25 cellular contexts compared by ENCODE assay signal in the genomic region with DNA sequence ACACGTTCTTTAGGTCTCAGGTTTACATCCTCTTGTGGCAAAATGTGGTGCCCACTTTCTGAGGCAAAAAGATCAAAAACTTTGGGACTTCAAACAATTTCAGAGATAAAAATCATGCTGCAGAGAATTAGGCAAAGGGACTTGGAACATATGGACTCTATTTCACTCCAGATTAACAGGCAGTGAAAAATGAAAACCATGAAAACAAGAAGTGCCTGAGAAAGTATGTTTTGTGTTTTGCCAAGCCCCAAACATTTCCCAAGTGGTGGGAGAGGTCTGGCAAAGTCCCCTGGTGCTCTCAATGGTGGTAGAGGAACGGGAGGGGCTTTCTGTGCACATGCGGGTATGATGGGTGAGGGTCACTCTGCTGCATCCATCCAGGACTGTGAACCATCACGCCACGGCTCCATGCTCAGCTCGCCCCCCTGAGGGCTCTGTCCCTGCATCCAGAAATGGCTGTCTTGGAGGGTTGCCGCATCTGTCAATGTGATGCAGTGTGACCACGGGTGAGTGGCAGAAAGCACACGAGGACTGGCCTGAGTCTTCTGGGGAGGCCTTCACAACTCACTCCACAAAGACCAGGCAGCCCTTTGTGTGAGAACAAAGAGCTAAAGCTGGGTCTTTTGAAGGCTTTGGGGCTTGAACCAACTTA. TPM values are rescaled to one million over a fixed set of nuclear protein-coding genes. Genes with fewer than 3 reads are reported as not detected.
DNase-seq lines count a peak whose midpoint lies in the region; ATAC-seq and TF ChIP-seq lines count a peak whose summit lies in the region.
"Had no signal": no experiment of that assay in that cellular context is flagged by ENCODE, and none has a peak within 500 bp of the region (broad histone marks: within the 10 kb centered on the region; RNA-seq: fewer than 3 reads in every experiment).

No MANE protein-coding gene starts in this region.

- H3K9me3 Mint-ChIP-seq in natural killer cell (no peaks in the 10 kb centered on the region), endothelial cell (ENCODE audit: unreplicated experiment) (no peaks in the 10 kb centered on the region), mesothelial cell of epicardium (no peaks in the 10 kb centered on the region)
- H3K9me3 Mint-ChIP-seq in natural killer cell treated with Interleukin-12 subunit alpha and Interleukin-12 subunit beta and Interleukin-15 and Interleukin-18, amount 100 ng/mL, for 72 hours: no peaks in the 10 kb centered on the region
- H3K9me3 Mint-ChIP-seq: activated CD4-positive, alpha-beta memory T cell treated with anti-CD3 and anti-CD28 coated beads, Interleukin-2, amount 10 ng/mL, durations not matched to agents 7 days and 5 days; activated T-helper 17 cell treated with anti-CD3 and anti-CD28 coated beads, Interleukin-2, amount 50 U/mL, for 72 hours; GM23338; stimulated activated naive CD8-positive, alpha-beta T cell treated with anti-CD3 and anti-CD28 coated beads, Interleukin-15, Interleukin-2, amounts not matched to agents 100 ng/mL and 50 ng/mL, for 24 hours had no signal

- no peaks in the 10 kb centered on the region for H3K9me3 ChIP-seq in vagina
- no peaks in the 10 kb centered on the region for H3K9me3 ChIP-seq in esophagus muscularis mucosa
- H3K9me3 ChIP-seq: tibial nerve had no signal

- 92% methylated on average over 9 of the region's 9 CpGs for WGBS in esophagus muscularis mucosa

- H3K4me1 ChIP-seq in vagina (peaks cover 45% of the 10 kb centered on the region), esophagus muscularis mucosa (peaks cover 17 to 35% (median 22%) of the 10 kb centered on the region in 4 donors)

- H3K4me3 Mint-ChIP-seq in natural killer cell (no peak overlapping the region), endothelial cell (ENCODE audit: unreplicated experiment) (peak overlapping the region; percentile 15), mesothelial cell of epicardium (no peak overlapping the region)
- no peak overlapping the region for H3K4me3 Mint-ChIP-seq in natural killer cell treated with Interleukin-12 subunit alpha and Interleukin-12 subunit beta and Interleukin-15 and Interleukin-18, amount 100 ng/mL, for 72 hours
- H3K4me3 Mint-ChIP-seq: activated CD4-positive, alpha-beta memory T cell treated with anti-CD3 and anti-CD28 coated beads, Interleukin-2, amount 10 ng/mL, durations not matched to agents 7 days and 5 days; activated T-helper 17 cell treated with anti-CD3 and anti-CD28 coated beads, Interleukin-2, amount 50 U/mL, for 72 hours; GM23338; stimulated activated naive CD8-positive, alpha-beta T cell treated with anti-CD3 and anti-CD28 coated beads, Interleukin-15, Interleukin-2, amounts not matched to agents 100 ng/mL and 50 ng/mL, for 24 hours; T-helper 17 cell had no signal

- H3K36me3 Mint-ChIP-seq in natural killer cell (no peaks in the 10 kb centered on the region), endothelial cell (ENCODE audit: low read depth, unreplicated experiment) (peaks cover 7% of the 10 kb centered on the region), mesothelial cell of epicardium (no peaks in the 10 kb centered on the region)
- H3K36me3 Mint-ChIP-seq in natural killer cell treated with Interleukin-12 subunit alpha and Interleukin-12 subunit beta and Interleukin-15 and Interleukin-18, amount 100 ng/mL, for 72 hours: no peaks in the 10 kb centered on the region

- H3K27me3 ChIP-seq in vagina (no peaks in the 10 kb centered on the region), esophagus muscularis mucosa (no peaks in the 10 kb centered on the region)
- H3K27me3 ChIP-seq: tibial nerve had no signal

- peak overlapping the region; percentile 43 for H3K27ac ChIP-seq in vagina
- H3K27ac ChIP-seq in esophagus muscularis mucosa (replicated peaks in 1 of 4): no peak overlapping the region

- no peak for TF ChIP-seq EP300 in esophagus muscularis mucosa (IDR thresholded peaks at IDR 0.05)

- TF ChIP-seq POLR2A in vagina (IDR thresholded peaks at IDR 0.05) (no peak), esophagus muscularis mucosa (IDR thresholded peaks at IDR 0.05; ENCODE audit: low read depth) (no peak)

- H3K4me1 Mint-ChIP-seq in natural killer cell: peaks cover 65 to 71% of the 10 kb centered on the region in 2 donors
- peaks cover 29 to 42% of the 10 kb centered on the region in 2 donors for H3K4me1 Mint-ChIP-seq in natural killer cell treated with Interleukin-12 subunit alpha and Interleukin-12 subunit beta and Interleukin-15 and Interleukin-18, amount 100 ng/mL, for 72 hours (ENCODE audit: low read depth in 2 of 2)
- peaks cover 45% of the 10 kb centered on the region for H3K4me1 Mint-ChIP-seq in endothelial cell (ENCODE audit: unreplicated experiment)
- H3K4me1 Mint-ChIP-seq in mesothelial cell of epicardium: peaks cover 37% of the 10 kb centered on the region

- peak overlapping the region; percentile 72 to 73 for H3K27ac Mint-ChIP-seq in natural killer cell
- H3K27ac Mint-ChIP-seq in natural killer cell treated with Interleukin-12 subunit alpha and Interleukin-12 subunit beta and Interleukin-15 and Interleukin-18, amount 100 ng/mL, for 72 hours: peak overlapping the region in 1 of 2 donors; percentile 34
- H3K27ac Mint-ChIP-seq in endothelial cell (ENCODE audit: unreplicated experiment): no peak overlapping the region
- H3K27ac Mint-ChIP-seq in mesothelial cell of epicardium: peak overlapping the region; percentile 60
- H3K27ac Mint-ChIP-seq: activated CD4-positive, alpha-beta memory T cell treated with anti-CD3 and anti-CD28 coated beads, Interleukin-2, amount 10 ng/mL, durations not matched to agents 7 days and 5 days; activated T-helper 17 cell treated with anti-CD3 and anti-CD28 coated beads, Interleukin-2, amount 50 U/mL, for 72 hours; GM23338; stimulated activated naive CD8-positive, alpha-beta T cell treated with anti-CD3 and anti-CD28 coated beads, Interleukin-15, Interleukin-2, amounts not matched to agents 100 ng/mL and 50 ng/mL, for 24 hours; T-helper 17 cell had no signal

- H3K27me3 Mint-ChIP-seq in natural killer cell (ENCODE audit: low read depth in 2 of 2) (no peaks in the 10 kb centered on the region), endothelial cell (ENCODE audit: unreplicated experiment) (peaks cover 9% of the 10 kb centered on the region), mesothelial cell of epicardium (ENCODE audit: low read depth) (peaks cover 2% of the 10 kb centered on the region)
- no peaks in the 10 kb centered on the region for H3K27me3 Mint-ChIP-seq in natural killer cell treated with Interleukin-12 subunit alpha and Interleukin-12 subunit beta and Interleukin-15 and Interleukin-18, amount 100 ng/mL, for 72 hours
- H3K27me3 Mint-ChIP-seq: activated T-helper 17 cell treated with anti-CD3 and anti-CD28 coated beads, Interleukin-2, amount 50 U/mL, for 72 hours; stimulated activated naive CD8-positive, alpha-beta T cell treated with anti-CD3 and anti-CD28 coated beads, Interleukin-15, Interleukin-2, amounts not matched to agents 100 ng/mL and 50 ng/mL, for 24 hours had no signal

- H3K4me3 ChIP-seq in vagina (no peak overlapping the region), esophagus muscularis mucosa (no peak overlapping the region)
- H3K4me3 ChIP-seq: GM23338, tibial nerve had no signal

- H3K36me3 ChIP-seq in vagina (no peaks in the 10 kb centered on the region), esophagus muscularis mucosa (no peaks in the 10 kb centered on the region)
- H3K36me3 ChIP-seq: tibial nerve had no signal

- DNase-seq in natural killer cell: no peak
- no peak for DNase-seq in natural killer cell treated with Interleukin-12 subunit alpha and Interleukin-12 subunit beta and Interleukin-15 and Interleukin-18, amount 100 ng/mL, for 72 hours (ENCODE audit: low spot score)
- no peak for DNase-seq in endothelial cell (ENCODE audit: low spot score)
- DNase-seq in mesothelial cell of epicardium (ENCODE audit: low spot score in 2 of 2, unreplicated experiment in 2 of 2): no peak
- no peak for DNase-seq in vagina (ENCODE audit: extremely low spot score in 2 of 2)
- DNase-seq in esophagus muscularis mucosa (ENCODE audit: extremely low spot score): no peak
- DNase-seq: activated CD4-positive, alpha-beta memory T cell treated with anti-CD3 and anti-CD28 coated beads, Interleukin-2, amount 10 ng/mL, durations not matched to agents 7 days and 5 days; activated CD8-positive, alpha-beta memory T cell treated with anti-CD3 and anti-CD28 coated beads, Interleukin-2, amount 50 U/mL, for 48 hours; activated naive CD4-positive, alpha-beta T cell treated with anti-CD3 and anti-CD28 coated beads, Interleukin-2, amount 50 U/mL, for 16 hours; dermis blood vessel endothelial cell; DMS79 treated with DMSO at 0.1 percent for 48 hours; KG1; NCI-H1436; NCI-H2081 treated with DMSO at 0.1 percent for 48 hours; NCI-H345; NCI-H748 treated with DMSO at 0.1 percent for 48 hours; small intestine; T-helper 17 cell had no signal

- intact Hi-C loops in natural killer cell (cut with micrococcal nuclease): no loop called here
- intact Hi-C loops in vagina (cut with DNase I): loop anchor here (10.0 kb wide), 1 partner anchor 113 kb away; a partner anchor contains a TSS
- intact Hi-C loops in esophagus muscularis mucosa (cut with DNase I): no loop called here

- no peak for ATAC-seq in natural killer cell
- ATAC-seq in natural killer cell treated with Interleukin-12 subunit alpha and Interleukin-12 subunit beta and Interleukin-15 and Interleukin-18, amount 100 ng/mL, for 72 hours: no peak
- ATAC-seq in GM21390 (IDR thresholded peaks at IDR 0.05; ENCODE audit: unreplicated experiment): no peak
- ATAC-seq in GM21423 (IDR thresholded peaks at IDR 0.05; ENCODE audit: unreplicated experiment): no peak
- ATAC-seq: activated CD4-positive, CD25-positive, alpha-beta regulatory T cell treated with anti-CD3 and anti-CD28 coated beads, Interleukin-2, amount 50 U/mL, for 24 hours; activated T-helper 17 cell treated with anti-CD3 and anti-CD28 coated beads, Interleukin-2, amount 50 U/mL, for 72 hours; GM23338; T-helper 17 cell had no signal

- TF ChIP-seq CTCF in natural killer cell (IDR thresholded peaks at IDR 0.05): no peak
- no peak for TF ChIP-seq CTCF in endothelial cell (IDR thresholded peaks at IDR 0.05; ENCODE audit: unreplicated experiment)
- no peak for TF ChIP-seq CTCF in mesothelial cell of epicardium (IDR thresholded peaks at IDR 0.05; ENCODE audit: unreplicated experiment)
- no peak for TF ChIP-seq CTCF in vagina (IDR thresholded peaks at IDR 0.05)
- TF ChIP-seq CTCF in esophagus muscularis mucosa (IDR thresholded peaks at IDR 0.05): no peak

RNA-seq across cellular contexts. Expression of a gene that starts 43.2 kb away (rescaled TPM):
- total RNA-seq in natural killer cell (10 to 100 TPM; 20.1 to 29.7 (median 24.3) TPM), endothelial cell (ENCODE audit: unreplicated experiment) (40.4 TPM), mesothelial cell of epicardium (25.3 to 26.8 TPM (median 26.4 TPM) in 3 replicates), vagina (13.0 TPM), esophagus muscularis mucosa (10 to 100 TPM in 1 of 4 donors, 1 to 10 TPM in 3; 5.5 to 12.5 (median 8.4) TPM)
- total RNA-seq in natural killer cell treated with Interleukin-12 subunit alpha and Interleukin-12 subunit beta and Interleukin-15 and Interleukin-18, amount 100 ng/mL, for 72 hours: 10 to 100 TPM; 21.8 to 23.4 TPM
